ENCODE assay signal across 8 cellular contexts in the genomic region with DNA sequence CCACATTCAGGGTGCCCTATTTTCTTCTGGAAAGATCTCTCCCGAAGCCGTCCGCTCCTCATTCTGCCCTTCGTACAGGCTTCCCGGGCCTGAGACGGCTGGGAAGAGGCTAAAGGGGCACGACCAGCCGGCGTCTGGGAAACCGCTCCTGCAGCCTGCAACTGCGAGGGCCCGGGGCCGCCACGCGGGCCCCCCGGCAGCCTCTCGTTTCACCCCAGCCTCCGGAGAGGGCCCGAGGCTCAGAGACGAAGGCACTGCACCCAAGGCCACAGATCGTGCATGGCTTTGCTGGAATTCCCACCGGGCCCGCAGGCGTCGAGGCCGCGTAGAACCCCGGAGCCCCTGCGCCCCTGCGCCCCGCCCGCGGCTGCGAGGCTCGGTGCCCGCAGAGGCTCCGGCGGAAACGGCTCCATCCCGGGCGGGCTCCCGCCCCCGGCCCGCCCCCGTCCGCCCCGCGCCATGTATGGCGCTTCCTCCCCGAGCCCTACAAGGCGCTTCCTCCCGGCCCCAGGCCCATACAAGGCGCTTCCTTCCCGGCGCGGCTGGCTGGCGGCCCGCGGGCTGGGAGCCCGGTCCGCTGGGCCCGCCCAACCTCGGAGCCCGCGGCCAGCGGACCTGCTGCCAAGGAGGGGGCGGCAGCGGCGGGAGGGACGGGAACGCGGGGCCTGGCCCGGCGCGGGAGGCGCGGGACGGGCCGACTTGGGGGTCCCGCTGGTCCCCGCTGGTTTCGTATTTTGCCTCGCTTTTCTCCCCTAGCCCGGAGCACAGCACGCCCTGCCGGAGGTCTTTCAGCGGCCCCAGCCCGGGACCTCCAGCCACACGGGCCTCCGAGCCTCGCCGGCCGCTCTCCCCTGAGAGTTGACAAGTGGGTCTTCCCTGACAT. TPM values are rescaled to one million over a fixed set of nuclear protein-coding genes. Genes with fewer than 3 reads are reported as not detected.
DNase-seq lines count a peak whose midpoint lies in the region; ATAC-seq and TF ChIP-seq lines count a peak whose summit lies in the region.

No MANE protein-coding gene starts in this region.

- TF ChIP-seq CTCF in 22Rv1 (IDR thresholded peaks at IDR 0.05): no peak

- ATAC-seq in GM18517 (IDR thresholded peaks at IDR 0.05; ENCODE audit: unreplicated experiment) (peak; percentile 93), HG03045 (IDR thresholded peaks at IDR 0.05; ENCODE audit: unreplicated experiment) (peak; percentile 98)

- DNase-seq in NCI-H2171 treated with DMSO at 0.1 percent for 48 hours (lab: John Stamatoyannopoulos, UW) (peak; percentile 51), cerebellum (ENCODE audit: low spot score) (peak; percentile 99), kidney tubule cell (ENCODE audit: low spot score) (peak; percentile 86)
- peak; percentile 75 for DNase-seq in activated CD4-positive, alpha-beta T cell treated with anti-CD3 and anti-CD28 coated beads for 1 hour
- peak; percentile 70 to 80 for DNase-seq in stimulated activated CD4-positive, alpha-beta T cell treated with anti-CD3 and anti-CD28 coated beads, Interleukin-15, amount 100 ng/mL, for 48 hours (ENCODE audit: low read depth in 2 of 2)

- peak overlapping the region; percentile 52 for H3K27ac ChIP-seq in 22Rv1

RNA-seq across cellular contexts. Expression of a gene that starts 26.6 kb away (rescaled TPM):
- total RNA-seq in cerebellum: 1.9 TPM

RNA-seq across cellular contexts. Expression of a gene that starts 51.1 kb away (rescaled TPM):
- total RNA-seq in cerebellum: 37.7 TPM

RNA-seq across cellular contexts. Expression of a gene that starts 53.1 kb away (rescaled TPM):
- total RNA-seq in cerebellum: 40.3 TPM

Comparison
In these comparisons a context has a peak if more than half of its experiments do, and no peak if none do; other contexts are left out.
1. Peak in every context shown above with its lines: DNase-seq, ATAC-seq and H3K27ac ChIP-seq.